ENCODE assay signal across 18 cellular contexts in genomic region chr4:111923786-111924185, GRCh38.
"Had no signal": no experiment of that assay in that cellular context is flagged by ENCODE, and none has a peak within 500 bp of the region (broad histone marks: within the 10 kb centered on the region; RNA-seq: fewer than 3 reads in every experiment).

No MANE protein-coding gene starts in this region.

- H3K9me3 Mint-ChIP-seq: activated CD8-positive, alpha-beta T cell treated with anti-CD3 and anti-CD28 coated beads for 36 hours; activated T-helper 1 cell treated with anti-CD3 and anti-CD28 coated beads, Interleukin-12 subunit alpha, Interleukin-12 subunit beta, Interleukin-2, Interleukin-4 antibody, amounts not matched to agents 30 ng/mL and 10 ng/mL and 1 ng/mL, durations not matched to agents 14 hours and 24 hours and 36 hours; stimulated activated naive B cell treated with anti-CD40 and anti-IgM and Interleukin-4, amounts not matched to agents 10 μg/mL and 1 μg/mL and 100 μg/mL, for 72 hours; T-helper 2 cell treated with Interferon-gamma antibody and Interleukin-4, amounts not matched to agents 5 μg/mL and 100 μg/mL, for 36 hours had no signal

- H3K4me3 Mint-ChIP-seq: activated CD4-positive, alpha-beta T cell treated with anti-CD3 and anti-CD28 coated beads for 36 hours; activated CD8-positive, alpha-beta T cell treated with anti-CD3 and anti-CD28 coated beads for 36 hours; activated T-helper 1 cell treated with anti-CD3 and anti-CD28 coated beads, Interleukin-12 subunit alpha, Interleukin-12 subunit beta, Interleukin-2, Interleukin-4 antibody, amounts not matched to agents 30 ng/mL and 10 ng/mL and 1 ng/mL, durations not matched to agents 14 hours and 24 hours and 36 hours; naive thymus-derived CD4-positive, alpha-beta T cell; stimulated activated naive B cell treated with anti-CD40 and anti-IgM and Interleukin-4, amounts not matched to agents 10 μg/mL and 1 μg/mL and 100 μg/mL, for 72 hours; T-helper 2 cell treated with Interferon-gamma antibody and Interleukin-4, amounts not matched to agents 5 μg/mL and 100 μg/mL, for 36 hours had no signal

- H3K36me3 Mint-ChIP-seq: naive thymus-derived CD4-positive, alpha-beta T cell; stimulated activated naive B cell treated with anti-CD40 and anti-IgM and Interleukin-4, amounts not matched to agents 10 μg/mL and 1 μg/mL and 100 μg/mL, for 72 hours had no signal

- H3K4me3 ChIP-seq: ascending aorta, colonic mucosa, lung, right atrium auricular region had no signal

- H3K27ac Mint-ChIP-seq: activated CD4-positive, alpha-beta T cell treated with anti-CD3 and anti-CD28 coated beads for 36 hours; activated CD8-positive, alpha-beta T cell treated with anti-CD3 and anti-CD28 coated beads for 36 hours; activated T-helper 1 cell treated with anti-CD3 and anti-CD28 coated beads, Interleukin-12 subunit alpha, Interleukin-12 subunit beta, Interleukin-2, Interleukin-4 antibody, amounts not matched to agents 30 ng/mL and 10 ng/mL and 1 ng/mL, durations not matched to agents 14 hours and 24 hours and 36 hours; naive thymus-derived CD4-positive, alpha-beta T cell; stimulated activated naive B cell treated with anti-CD40 and anti-IgM and Interleukin-4, amounts not matched to agents 10 μg/mL and 1 μg/mL and 100 μg/mL, for 72 hours; T-helper 2 cell treated with Interferon-gamma antibody and Interleukin-4, amounts not matched to agents 5 μg/mL and 100 μg/mL, for 36 hours had no signal

- H3K4me1 Mint-ChIP-seq: activated CD4-positive, alpha-beta T cell treated with anti-CD3 and anti-CD28 coated beads for 36 hours; naive thymus-derived CD4-positive, alpha-beta T cell; stimulated activated naive B cell treated with anti-CD40 and anti-IgM and Interleukin-4, amounts not matched to agents 10 μg/mL and 1 μg/mL and 100 μg/mL, for 72 hours had no signal

- H3K27me3 Mint-ChIP-seq: activated CD4-positive, alpha-beta T cell treated with anti-CD3 and anti-CD28 coated beads for 36 hours; activated CD8-positive, alpha-beta T cell treated with anti-CD3 and anti-CD28 coated beads for 36 hours had no signal

- DNase-seq: activated CD4-positive, alpha-beta T cell treated with anti-CD3 and anti-CD28 coated beads for 36 hours; activated CD8-positive, alpha-beta memory T cell treated with anti-CD3 and anti-CD28 coated beads, Interleukin-2, amount 50 U/mL, for 4 hours; activated CD8-positive, alpha-beta T cell treated with anti-CD3 and anti-CD28 coated beads for 36 hours; activated naive CD4-positive, alpha-beta T cell; caudate nucleus; colonic mucosa; effector CD4-positive, alpha-beta T cell; left colon; naive thymus-derived CD4-positive, alpha-beta T cell; posterior cingulate gyrus; small intestine; stimulated activated naive B cell treated with anti-CD40 and anti-IgM and Interleukin-4, amounts not matched to agents 10 μg/mL and 1 μg/mL and 100 μg/mL, for 72 hours; trophoblast cell had no signal
